10 cellular contexts compared by ENCODE assay signal in genomic region chr21:38958940-38959685, GRCh38.
DNase-seq lines count a peak whose midpoint lies in the region; ATAC-seq and TF ChIP-seq lines count a peak whose summit lies in the region.
"Had no signal": no experiment of that assay in that cellular context is flagged by ENCODE, and none has a peak within 500 bp of the region (broad histone marks: within the 10 kb centered on the region; RNA-seq: fewer than 3 reads in every experiment).

No MANE protein-coding gene starts in this region.

- no peak for TF ChIP-seq CTCF in hepatocyte (IDR thresholded peaks at IDR 0.05; ENCODE audit: poor library complexity)
- TF ChIP-seq CTCF in thyroid gland (IDR thresholded peaks at IDR 0.05) = no peak

- H3K36me3 ChIP-seq in hepatocyte (replicated peaks; ENCODE audit: insufficient read depth, low read depth) (no peaks in the 10 kb centered on the region), thyroid gland (no peaks in the 10 kb centered on the region), SJCRH30 (no peaks in the 10 kb centered on the region)

- H3K27me3 ChIP-seq in hepatocyte = no peaks in the 10 kb centered on the region
- H3K27me3 ChIP-seq in thyroid gland = no peaks in the 10 kb centered on the region
- no peaks in the 10 kb centered on the region for H3K27me3 ChIP-seq in SJCRH30

- H3K9me3 Mint-ChIP-seq in activated naive CD8-positive, alpha-beta T cell treated with anti-CD3 and anti-CD28 coated beads, Interleukin-2, amount 10 ng/mL, durations not matched to agents 7 days and 5 days = peaks cover 9% of the 10 kb centered on the region
- H3K9me3 Mint-ChIP-seq: CD4-positive, alpha-beta T cell had no signal

- no peaks in the 10 kb centered on the region for H3K9me2 ChIP-seq in hepatocyte (replicated peaks; ENCODE audit: insufficient read depth)

- no peaks in the 10 kb centered on the region for H3K9me3 ChIP-seq in hepatocyte (ENCODE audit: low read depth)
- H3K9me3 ChIP-seq in thyroid gland = no peaks in the 10 kb centered on the region
- H3K9me3 ChIP-seq in SJCRH30 (replicated peaks) = no peaks in the 10 kb centered on the region

- TF ChIP-seq POLR2A in thyroid gland (IDR thresholded peaks at IDR 0.05) = no peak

- no peak overlapping the region for H3K4me3 Mint-ChIP-seq in activated naive CD8-positive, alpha-beta T cell treated with anti-CD3 and anti-CD28 coated beads, Interleukin-2, amount 10 ng/mL, durations not matched to agents 7 days and 5 days
- H3K4me3 Mint-ChIP-seq: CD4-positive, alpha-beta T cell had no signal

- POLR2A ChIA-PET in activated naive CD8-positive, alpha-beta T cell treated with anti-CD3 and anti-CD28 coated beads, Interleukin-2, amount 10 ng/mL, durations not matched to agents 7 days and 5 days (lab: Charles Lee) = no interaction called here

- H3K27me3 Mint-ChIP-seq in activated naive CD8-positive, alpha-beta T cell treated with anti-CD3 and anti-CD28 coated beads, Interleukin-2, amount 10 ng/mL, durations not matched to agents 7 days and 5 days = no peaks in the 10 kb centered on the region
- H3K27me3 Mint-ChIP-seq: CD4-positive, alpha-beta T cell had no signal

- H3K79me2 ChIP-seq in hepatocyte = no peaks in the 10 kb centered on the region

- intact Hi-C loops in thyroid gland (cut with DNase I) = no loop called here

- ATAC-seq in activated naive CD8-positive, alpha-beta T cell treated with anti-CD3 and anti-CD28 coated beads, Interleukin-2, amount 10 ng/mL, durations not matched to agents 7 days and 5 days (ENCODE audit: low read depth) = peak; percentile 36
- no peak for ATAC-seq in GM19351 (IDR thresholded peaks at IDR 0.05; ENCODE audit: unreplicated experiment)

- no peak overlapping the region for H3K4me3 ChIP-seq in hepatocyte
- no peak overlapping the region for H3K4me3 ChIP-seq in thyroid gland (replicated peaks in 1 of 3)
- no peak overlapping the region for H3K4me3 ChIP-seq in SJCRH30

- H2AFZ ChIP-seq in hepatocyte = no peak overlapping the region

- H3K36me3 Mint-ChIP-seq in activated naive CD8-positive, alpha-beta T cell treated with anti-CD3 and anti-CD28 coated beads, Interleukin-2, amount 10 ng/mL, durations not matched to agents 7 days and 5 days = peaks cover 2% of the 10 kb centered on the region

- H3K4me1 ChIP-seq in hepatocyte (ENCODE audit: insufficient read depth) (peaks cover 57% of the 10 kb centered on the region), thyroid gland (peaks cover 8 to 14% of the 10 kb centered on the region in 2 donors), SJCRH30 (no peaks in the 10 kb centered on the region)

- peaks cover 16% of the 10 kb centered on the region for H3K4me1 Mint-ChIP-seq in activated naive CD8-positive, alpha-beta T cell treated with anti-CD3 and anti-CD28 coated beads, Interleukin-2, amount 10 ng/mL, durations not matched to agents 7 days and 5 days

- WGBS in hepatocyte (ENCODE audit: low lambda C conversion rate, missing lambda C conversion rate) = 53% methylated on average over 4 of the region's 4 CpGs
- WGBS in thyroid gland, 2 donors = 71 to 72% methylated on average over 4 of the region's 4 CpGs

- H3K27ac Mint-ChIP-seq in activated naive CD8-positive, alpha-beta T cell treated with anti-CD3 and anti-CD28 coated beads, Interleukin-2, amount 10 ng/mL, durations not matched to agents 7 days and 5 days = no peak overlapping the region
- H3K27ac Mint-ChIP-seq: CD4-positive, alpha-beta T cell had no signal

- no peaks in the 10 kb centered on the region for H4K20me1 ChIP-seq in hepatocyte (ENCODE audit: insufficient read depth, poor library complexity, severe bottlenecking)

- H3K27ac ChIP-seq in hepatocyte (peak overlapping the region; percentile 96), thyroid gland (peak overlapping the region; percentile 1 to 48 (median 40)), SJCRH30 (no peak overlapping the region)

- DNase-seq in activated CD4-positive, alpha-beta T cell treated with anti-CD3 and anti-CD28 coated beads for 48 hours = peak; percentile 30
- DNase-seq in activated CD4-positive, alpha-beta T cell treated with anti-CD3 and anti-CD28 coated beads, Interleukin-2, amount 50 U/mL, for 4 hours = no peak
- no peak for DNase-seq in activated naive CD8-positive, alpha-beta T cell treated with anti-CD3 and anti-CD28 coated beads, Interleukin-2, amount 10 ng/mL, durations not matched to agents 7 days and 5 days
- DNase-seq in hepatocyte (ENCODE audit: low spot score) (peak; percentile 71), thyroid gland (peak in 1 of 2 donors; percentile 10), SJCRH30 (no peak), hippocampal formation (lab: John Stamatoyannopoulos, UW) (no peak)
- DNase-seq: CD4-positive, alpha-beta T cell; KG1 had no signal

- peak overlapping the region; percentile 37 for H3K4me2 ChIP-seq in hepatocyte

Comparison
In these comparisons a context has a peak if more than half of its experiments do, and no peak if none do; other contexts are left out.
1. DNase-seq: peak in activated CD4-positive, alpha-beta T cell treated with anti-CD3 and anti-CD28 coated beads for 48 hours (single experiment) and hepatocyte (single experiment); none in activated CD4-positive, alpha-beta T cell treated with anti-CD3 and anti-CD28 coated beads, Interleukin-2, amount 50 U/mL, for 4 hours (0 of 2), activated naive CD8-positive, alpha-beta T cell treated with anti-CD3 and anti-CD28 coated beads, Interleukin-2, amount 10 ng/mL, durations not matched to agents 7 days and 5 days (single experiment), SJCRH30 (0 of 2) and hippocampal formation (0 of 2).